ENCODE assay signal across 16 cellular contexts in genomic region chr5:17359451-17359965, GRCh38.
DNase-seq lines count a peak whose midpoint lies in the region; ATAC-seq and TF ChIP-seq lines count a peak whose summit lies in the region.
"Had no signal": no experiment of that assay in that cellular context is flagged by ENCODE, and none has a peak within 500 bp of the region (broad histone marks: within the 10 kb centered on the region; RNA-seq: fewer than 3 reads in every experiment).

No MANE protein-coding gene starts in this region.

- peaks cover 14% of the 10 kb centered on the region for H3K4me1 ChIP-seq in RWPE2 (ENCODE audit: insufficient read depth, poor library complexity, severe bottlenecking)
- no peaks in the 10 kb centered on the region for H3K4me1 ChIP-seq in fibroblast of lung (ENCODE audit: control insufficient read depth, extremely low read depth, insufficient read depth, low read length)
- no peaks in the 10 kb centered on the region for H3K4me1 ChIP-seq in aorta (ENCODE audit: control insufficient read depth in 1 of 2, insufficient read depth in 2 of 2, low read length in 2 of 2)

- no peaks in the 10 kb centered on the region for H3K36me3 ChIP-seq in RWPE2 (ENCODE audit: low read depth)
- no peaks in the 10 kb centered on the region for H3K36me3 ChIP-seq in fibroblast of lung (ENCODE audit: control insufficient read depth, insufficient read depth, low read length)
- H3K36me3 ChIP-seq in aorta (ENCODE audit: control insufficient read depth in 1 of 2, insufficient read depth in 2 of 2, low read length in 1 of 2): no peaks in the 10 kb centered on the region

- no peaks in the 10 kb centered on the region for H3K4me1 Mint-ChIP-seq in activated naive CD4-positive, alpha-beta T cell treated with anti-CD3 and anti-CD28 coated beads for 36 hours (ENCODE audit: low read depth)

- no peak overlapping the region for H3K4me3 Mint-ChIP-seq in activated naive CD4-positive, alpha-beta T cell treated with anti-CD3 and anti-CD28 coated beads for 36 hours
- H3K4me3 Mint-ChIP-seq: stimulated activated naive B cell treated with anti-CD40 and anti-IgM and Interleukin-4, amounts not matched to agents 10 μg/mL and 1 μg/mL and 100 μg/mL, for 72 hours had no signal

- H3K79me2 ChIP-seq in fibroblast of lung (ENCODE audit: control insufficient read depth, insufficient read depth, low read length): no peaks in the 10 kb centered on the region

- H2AFZ ChIP-seq in fibroblast of lung (ENCODE audit: low read length): peak overlapping the region; percentile 29

- no peaks in the 10 kb centered on the region for H3K9me3 ChIP-seq in RWPE2 (ENCODE audit: severe bottlenecking)
- H3K9me3 ChIP-seq in fibroblast of lung (ENCODE audit: control insufficient read depth, insufficient read depth, low read depth, low read length): no peaks in the 10 kb centered on the region
- H3K9me3 ChIP-seq in aorta (ENCODE audit: control insufficient read depth, low read length): no peaks in the 10 kb centered on the region
- H3K9me3 ChIP-seq: SK-N-SH had no signal

- TF ChIP-seq CTCF in RWPE2 (IDR thresholded peaks at IDR 0.05; ENCODE audit: poor library complexity, severe bottlenecking) (no peak), fibroblast of lung (conservative IDR thresholded peaks at IDR 0.05 in 1 of 2, IDR thresholded peaks at IDR 0.05 in 1 of 2; ENCODE audit: low read depth in 1 of 2, low read length in 2 of 2) (no peak)

- CTCF ChIA-PET in activated naive CD4-positive, alpha-beta T cell treated with anti-CD3 and anti-CD28 coated beads for 36 hours (lab: Charles Lee): no interaction called here

- H3K27ac ChIP-seq in RWPE2 (ENCODE audit: poor library complexity, severe bottlenecking) (no peak overlapping the region), fibroblast of lung (ENCODE audit: insufficient read depth, low read length) (peak overlapping the region; percentile 63), aorta (ENCODE audit: low read depth in 1 of 2, low read length in 2 of 2) (no peak overlapping the region)

- intact Hi-C loops in sciatic nerve (cut with DNase I) (no loop called here), aorta (cut with DNase I) (no loop called here)
- intact Hi-C loops in activated naive CD4-positive, alpha-beta T cell treated with anti-CD3 and anti-CD28 coated beads for 36 hours (cut with micrococcal nuclease): no loop called here

- WGBS in aorta, 2 donors: 38 to 42% methylated on average over 11 of the region's 11 CpGs

- DNase-seq in GM03348 (ENCODE audit: low spot score) (peak; percentile 77), RWPE2 (ENCODE audit: low spot score) (no peak), fibroblast of lung (ENCODE audit: low read depth in 2 of 2) (peak; percentile 43 to 95), sciatic nerve (ENCODE audit: low spot score) (no peak), aorta (no peak), RKO (ENCODE audit: low spot score) (no peak)
- DNase-seq in activated naive CD4-positive, alpha-beta T cell treated with anti-CD3 and anti-CD28 coated beads for 36 hours: no peak
- no peak for DNase-seq in activated CD4-positive, alpha-beta T cell treated with anti-CD3 and anti-CD28 coated beads for 48 hours
- DNase-seq: head of caudate nucleus; NCI-H1694 treated with DMSO at 0.1 percent for 48 hours; NCI-H526 treated with DMSO at 0.1 percent for 48 hours; posterior cingulate gyrus; SK-N-SH; stimulated activated CD4-positive, alpha-beta T cell treated with anti-CD3 and anti-CD28 coated beads, Interleukin-2, amount 100 ng/mL, for 48 hours; stimulated activated naive B cell treated with anti-CD40 and anti-IgM and Interleukin-4, amounts not matched to agents 10 μg/mL and 1 μg/mL and 100 μg/mL, for 72 hours had no signal

- H3K9me3 Mint-ChIP-seq in activated naive CD4-positive, alpha-beta T cell treated with anti-CD3 and anti-CD28 coated beads for 36 hours: peaks cover 9% of the 10 kb centered on the region

- no peak overlapping the region for H3K27ac Mint-ChIP-seq in activated naive CD4-positive, alpha-beta T cell treated with anti-CD3 and anti-CD28 coated beads for 36 hours
- H3K27ac Mint-ChIP-seq: activated T-helper 2 cell treated with anti-CD3 and anti-CD28 coated beads, Interferon-gamma antibody, Interleukin-2, Interleukin-4, amounts not matched to agents 10 μg/mL and 5 μg/mL and 100 μg/mL, durations not matched to agents 14 hours and 24 hours and 36 hours; stimulated activated naive B cell treated with anti-CD40 and anti-IgM and Interleukin-4, amounts not matched to agents 10 μg/mL and 1 μg/mL and 100 μg/mL, for 72 hours had no signal

- H3K4me2 ChIP-seq in fibroblast of lung (ENCODE audit: extremely low read depth, insufficient read depth, low read length): peak overlapping the region; percentile 52
- H3K4me2 ChIP-seq: SK-N-SH had no signal

- no peaks in the 10 kb centered on the region for H3K36me3 Mint-ChIP-seq in activated naive CD4-positive, alpha-beta T cell treated with anti-CD3 and anti-CD28 coated beads for 36 hours (ENCODE audit: low read depth)

- H3K4me3 ChIP-seq in RWPE2 (ENCODE audit: severe bottlenecking) (no peak overlapping the region), fibroblast of lung (replicated peaks in 1 of 4; ENCODE audit: control extremely low read depth in 1 of 4, insufficient read depth in 1 of 4, low read depth in 3 of 4, low read length in 4 of 4) (no peak overlapping the region), aorta (ENCODE audit: low read length in 2 of 2) (no peak overlapping the region)

- ATAC-seq in RWPE2 (ENCODE audit: low read depth) (peak; percentile 85), sciatic nerve (peak; percentile 84), aorta (ENCODE audit: low FRiP score) (no peak)
- ATAC-seq: stimulated activated naive B cell treated with anti-CD40 and anti-IgM and Interleukin-4, amounts not matched to agents 10 μg/mL and 1 μg/mL and 100 μg/mL, for 72 hours had no signal

- no peaks in the 10 kb centered on the region for H4K20me1 ChIP-seq in fibroblast of lung (ENCODE audit: control insufficient read depth, extremely low read depth, insufficient read depth, low read length)

- no peaks in the 10 kb centered on the region for H3K27me3 ChIP-seq in RWPE2 (ENCODE audit: insufficient read depth, poor library complexity, severe bottlenecking)
- no peaks in the 10 kb centered on the region for H3K27me3 ChIP-seq in fibroblast of lung (ENCODE audit: control insufficient read depth, insufficient read depth, low read length)
- H3K27me3 ChIP-seq in aorta (ENCODE audit: control insufficient read depth in 1 of 2, insufficient read depth in 2 of 2, low read length in 1 of 2): no peaks in the 10 kb centered on the region

- H3K27me3 Mint-ChIP-seq in activated naive CD4-positive, alpha-beta T cell treated with anti-CD3 and anti-CD28 coated beads for 36 hours (ENCODE audit: low read depth): no peaks in the 10 kb centered on the region
- H3K27me3 Mint-ChIP-seq: stimulated activated naive B cell treated with anti-CD40 and anti-IgM and Interleukin-4, amounts not matched to agents 10 μg/mL and 1 μg/mL and 100 μg/mL, for 72 hours had no signal

- H3K9ac ChIP-seq in fibroblast of lung (ENCODE audit: insufficient read depth, low read length): no peak overlapping the region
- H3K9ac ChIP-seq: SK-N-SH had no signal

Comparison
In these comparisons a context has a peak if more than half of its experiments do, and no peak if none do; other contexts are left out.
1. DNase-seq: peak in GM03348 (single experiment) and fibroblast of lung (2 of 2); none in RWPE2 (single experiment), sciatic nerve (single experiment), aorta (0 of 2), RKO (single experiment), activated naive CD4-positive, alpha-beta T cell treated with anti-CD3 and anti-CD28 coated beads for 36 hours (single experiment) and activated CD4-positive, alpha-beta T cell treated with anti-CD3 and anti-CD28 coated beads for 48 hours (single experiment).